In genomic region chr19:38647966-38648788, GRCh38 we compare ENCODE assay signal across 9 cellular contexts. TPM values are rescaled to one million over a fixed set of nuclear protein-coding genes. Genes with fewer than 3 reads are reported as not detected.
A peak's percentile ranks its signal among the peaks of the same experiment; 100 is the strongest.
DNase-seq lines count a peak whose midpoint lies in the region; ATAC-seq, FAIRE-seq and TF ChIP-seq lines count a peak whose summit lies in the region.
"Had no signal": no experiment of that assay in that cellular context is flagged by ENCODE, and none has a peak within 500 bp of the region (broad histone marks: within the 10 kb centered on the region; RNA-seq: fewer than 3 reads in every experiment).

No MANE protein-coding gene starts in this region.

- peaks cover 9% of the 10 kb centered on the region for H4K20me1 ChIP-seq in keratinocyte (ENCODE audit: control insufficient read depth, extremely low read depth, insufficient read depth, low read length)

- H3K36me3 Mint-ChIP-seq in T-helper 1 cell treated with Interleukin-12 subunit alpha and Interleukin-12 subunit beta and Interleukin-4 antibody, amounts not matched to agents 30 μg/mL and 1 μg/mL, for 36 hours (ENCODE audit: low read depth), result peaks cover 19% of the 10 kb centered on the region
- H3K36me3 Mint-ChIP-seq in activated naive CD8-positive, alpha-beta T cell, result peaks cover 4% of the 10 kb centered on the region

- H3K9me1 ChIP-seq in keratinocyte (ENCODE audit: control insufficient read depth, extremely low read depth, insufficient read depth, low read length), result no peaks in the 10 kb centered on the region

- H3K4me3 ChIP-seq in keratinocyte (ENCODE audit: control insufficient read depth in 2 of 3, extremely low read depth in 1 of 3, insufficient read depth in 2 of 3, low read depth in 1 of 3, low read length in 3 of 3), result peak overlapping the region; percentile 96 to 100 (median 98)

- H3K27ac ChIP-seq in keratinocyte (ENCODE audit: control insufficient read depth, insufficient read depth, low read length), result peak overlapping the region; percentile 98
- peak overlapping the region; percentile 91 for H3K27ac ChIP-seq in substantia nigra (ENCODE audit: low read depth, low read length, poor library complexity, severe bottlenecking)

- H3K4me2 ChIP-seq in keratinocyte (ENCODE audit: control insufficient read depth, extremely low read depth, insufficient read depth, low read depth, low read length), result peak overlapping the region; percentile 71

- DNase-seq in T-helper 1 cell, result no peak
- no peak for DNase-seq in keratinocyte (ENCODE audit: low read depth, low spot score)
- no peak for DNase-seq in substantia nigra (lab: John Stamatoyannopoulos, UW)
- no peak for DNase-seq in left colon
- DNase-seq in midbrain (lab: John Stamatoyannopoulos, UW), result no peak
- DNase-seq in OCI-M2 (lab: John Stamatoyannopoulos, UW; ENCODE audit: unreplicated experiment), result no peak

- intact Hi-C loops in left colon (cut with DNase I, micrococcal nuclease), result no loop called here

- no peak for FAIRE-seq in keratinocyte (lab: Jason Lieb, UNC)

- H2AFZ ChIP-seq in keratinocyte (ENCODE audit: control insufficient read depth, low read length), result no peak overlapping the region

- H3K9ac ChIP-seq in keratinocyte (ENCODE audit: control insufficient read depth, extremely low read depth, insufficient read depth, low read length), result peak overlapping the region; percentile 99

- ATAC-seq in left colon, result no peak

- no peaks in the 10 kb centered on the region for H3K27me3 Mint-ChIP-seq in T-helper 1 cell treated with Interleukin-12 subunit alpha and Interleukin-12 subunit beta and Interleukin-4 antibody, amounts not matched to agents 30 μg/mL and 1 μg/mL, for 36 hours (ENCODE audit: low read depth)
- peaks cover 16% of the 10 kb centered on the region for H3K27me3 Mint-ChIP-seq in activated naive CD8-positive, alpha-beta T cell

- H3K27ac Mint-ChIP-seq in T-helper 1 cell treated with Interleukin-12 subunit alpha and Interleukin-12 subunit beta and Interleukin-4 antibody, amounts not matched to agents 30 μg/mL and 1 μg/mL, for 36 hours, result peak overlapping the region; percentile 87
- peak overlapping the region; percentile 78 for H3K27ac Mint-ChIP-seq in activated naive CD8-positive, alpha-beta T cell

- H3K79me2 ChIP-seq in keratinocyte (ENCODE audit: control insufficient read depth, insufficient read depth, low read length), result peaks cover 57% of the 10 kb centered on the region

- no peaks in the 10 kb centered on the region for H3K27me3 ChIP-seq in keratinocyte (ENCODE audit: control insufficient read depth, extremely low read depth, insufficient read depth, low read length)

- TF ChIP-seq CTCF in keratinocyte (optimal IDR thresholded peaks at IDR 0.05 in 1 of 3, IDR thresholded peaks at IDR 0.05 in 1 of 3, conservative IDR thresholded peaks at IDR 0.05 in 1 of 3; ENCODE audit: extremely low read depth in 1 of 3, insufficient read depth in 2 of 3, low read length in 3 of 3), result no peak

- H3K4me3 Mint-ChIP-seq in T-helper 1 cell treated with Interleukin-12 subunit alpha and Interleukin-12 subunit beta and Interleukin-4 antibody, amounts not matched to agents 30 μg/mL and 1 μg/mL, for 36 hours, result peak overlapping the region; percentile 97
- H3K4me3 Mint-ChIP-seq in activated naive CD8-positive, alpha-beta T cell, result peak overlapping the region; percentile 97

- peaks cover 0 to under 1% of the 10 kb centered on the region in 2 experiments for H3K36me3 ChIP-seq in keratinocyte (ENCODE audit: control insufficient read depth in 2 of 2, extremely low read depth in 1 of 2, insufficient read depth in 2 of 2, low read length in 2 of 2)

- dilution Hi-C loops in keratinocyte (cut with MboI; ENCODE audit: extremely low pct_ligation_motif_present, low sequenced_read_pairs), result no loop called here

- peaks cover 45% of the 10 kb centered on the region for H3K4me1 Mint-ChIP-seq in T-helper 1 cell treated with Interleukin-12 subunit alpha and Interleukin-12 subunit beta and Interleukin-4 antibody, amounts not matched to agents 30 μg/mL and 1 μg/mL, for 36 hours (ENCODE audit: low read depth)
- H3K4me1 Mint-ChIP-seq in activated naive CD8-positive, alpha-beta T cell (ENCODE audit: low read depth), result peaks cover 25% of the 10 kb centered on the region

- H3K4me1 ChIP-seq in keratinocyte (ENCODE audit: control insufficient read depth, extremely low read depth, insufficient read depth, low read length), result peaks cover 30% of the 10 kb centered on the region

- H3K9me3 ChIP-seq in keratinocyte (ENCODE audit: control insufficient read depth, low read depth, low read length), result no peaks in the 10 kb centered on the region

- no peaks in the 10 kb centered on the region for H3K9me3 Mint-ChIP-seq in T-helper 1 cell treated with Interleukin-12 subunit alpha and Interleukin-12 subunit beta and Interleukin-4 antibody, amounts not matched to agents 30 μg/mL and 1 μg/mL, for 36 hours
- no peaks in the 10 kb centered on the region for H3K9me3 Mint-ChIP-seq in activated naive CD8-positive, alpha-beta T cell (ENCODE audit: low read depth)

RNA-seq across cellular contexts. Expression of gene ACTN4, which starts 0.7 kb away (rescaled TPM):
- polyA plus RNA-seq in keratinocyte, result 463 to 720 TPM (median 526 TPM) in 3 replicates
- 762 TPM for polyA plus RNA-seq in keratinocyte (2011; ENCODE audit: low read depth)
- polyA plus RNA-seq in keratinocyte (2011; cell fraction: cytosol; rRNA removed), result 452 and 468 TPM in 2 replicates
- polyA plus RNA-seq in keratinocyte (2011; cell fraction: nucleus; rRNA removed), result 1,020 and 1,377 TPM in 2 replicates
- 537 and 1,150 TPM in 2 replicates for polyA plus RNA-seq in keratinocyte (2012; ENCODE audit: low replicate concordance)
- polyA minus RNA-seq in keratinocyte, result 417 to 1,584 TPM (median 501 TPM) in 3 replicates
- polyA minus RNA-seq in keratinocyte (2011; cell fraction: cytosol; rRNA and poly(A)+ RNA removed), result 376 TPM
- polyA minus RNA-seq in keratinocyte (2011; cell fraction: nucleus; rRNA and poly(A)+ RNA removed), result 400 and 697 TPM in 2 replicates
- total RNA-seq in left colon, result 1,000 to 10,000 TPM in 1 of 2 donors, 100 to 1,000 TPM in 1; 971 to 1,150 TPM

RNA-seq across cellular contexts. Expression of gene EIF3K, which starts 29.2 kb away (rescaled TPM):
- 240 to 304 TPM (median 260 TPM) in 3 replicates for polyA plus RNA-seq in keratinocyte
- 262 TPM for polyA plus RNA-seq in keratinocyte (2011; ENCODE audit: low read depth)
- polyA plus RNA-seq in keratinocyte (2011; cell fraction: cytosol; rRNA removed), result 399 and 557 TPM in 2 replicates
- polyA plus RNA-seq in keratinocyte (2011; cell fraction: nucleus; rRNA removed), result 275 and 357 TPM in 2 replicates
- polyA plus RNA-seq in keratinocyte (2012; ENCODE audit: low replicate concordance), result 276 and 339 TPM in 2 replicates
- polyA minus RNA-seq in keratinocyte, result 344 to 553 TPM (median 352 TPM) in 3 replicates
- polyA minus RNA-seq in keratinocyte (2011; cell fraction: cytosol; rRNA and poly(A)+ RNA removed), result 270 TPM
- 60.8 and 84.1 TPM in 2 replicates for polyA minus RNA-seq in keratinocyte (2011; cell fraction: nucleus; rRNA and poly(A)+ RNA removed)
- total RNA-seq in left colon, result 100 to 1,000 TPM; 343 to 430 TPM

RNA-seq across cellular contexts. Expression of gene MAP4K1, which starts 30.4 kb away (rescaled TPM):
- polyA plus RNA-seq in keratinocyte, result 0.22 to 0.25 TPM in 2 of 3 replicates, not detected in the other
- polyA plus RNA-seq in keratinocyte (2011; ENCODE audit: low read depth), result not detected
- 0.06 TPM in 1 of 2 replicates, not detected in the other for polyA plus RNA-seq in keratinocyte (2011; cell fraction: cytosol; rRNA removed)
- 0.52 and 0.60 TPM in 2 replicates for polyA plus RNA-seq in keratinocyte (2011; cell fraction: nucleus; rRNA removed)
- polyA plus RNA-seq in keratinocyte (2012; ENCODE audit: low replicate concordance), result 0.23 and 0.81 TPM in 2 replicates
- not detected in 3 replicates for polyA minus RNA-seq in keratinocyte
- not detected for polyA minus RNA-seq in keratinocyte (2011; cell fraction: cytosol; rRNA and poly(A)+ RNA removed)
- not detected in 2 replicates for polyA minus RNA-seq in keratinocyte (2011; cell fraction: nucleus; rRNA and poly(A)+ RNA removed)
- total RNA-seq in left colon, result 1 to 10 TPM; 2.9 to 6.6 TPM
- total RNA-seq: dermis microvascular lymphatic vessel endothelial cell had no signal
